In genomic region chr10:77090381-77091356, GRCh38 we compare ENCODE assay signal across 25 cellular contexts.
DNase-seq lines count a peak whose midpoint lies in the region; ATAC-seq and TF ChIP-seq lines count a peak whose summit lies in the region.
"Had no signal": no experiment of that assay in that cellular context is flagged by ENCODE, and none has a peak within 500 bp of the region (broad histone marks: within the 10 kb centered on the region; RNA-seq: fewer than 3 reads in every experiment).

No MANE protein-coding gene starts in this region.

- intact Hi-C loops in lower lobe of right lung (cut with DNase I), result no loop called here

- H3K9me3 ChIP-seq in HEK293 (ENCODE audit: control insufficient read depth, insufficient read depth, low read depth, low read length), result no peaks in the 10 kb centered on the region
- H3K9me3 ChIP-seq in lower lobe of right lung, result no peaks in the 10 kb centered on the region
- H3K9me3 ChIP-seq: breast epithelium, gastroesophageal sphincter, mucosa of descending colon, prostate gland, sigmoid colon, tibial artery had no signal

- POLR2A ChIA-PET in HEK293 (lab: Yijun Ruan, JAX), result no interaction called here

- DNase-seq in NCI-H146 (lab: John Stamatoyannopoulos, UW), result peak; percentile 50
- peak; percentile 71 for DNase-seq in NCI-H82 treated with DMSO at 0.1 percent for 48 hours (lab: John Stamatoyannopoulos, UW; ENCODE audit: unreplicated experiment)
- DNase-seq in left kidney (ENCODE audit: low read depth, low spot score), result peak; percentile 42
- DNase-seq in activated CD8-positive, alpha-beta memory T cell treated with anti-CD3 and anti-CD28 coated beads, Interleukin-2, amount 50 U/mL, for 48 hours, result no peak
- no peak for DNase-seq in lower lobe of right lung
- DNase-seq: activated CD4-positive, alpha-beta T cell treated with anti-CD3 and anti-CD28 coated beads, Interleukin-2, amount 10 ng/mL, durations not matched to agents 24 days and 14 days; activated CD8-positive, alpha-beta memory T cell treated with anti-CD3 and anti-CD28 coated beads for 24 hours; amygdala; COR-L47; mucosa of descending colon; NCI-H1105; occipital lobe; SHP77 treated with DMSO at 0.1 percent for 48 hours; sigmoid colon; stimulated activated CD4-positive, alpha-beta T cell treated with anti-CD3 and anti-CD28 coated beads, Interleukin-4, amount 100 ng/mL, for 24 hours; SW 1271; tibial artery had no signal

- no peaks in the 10 kb centered on the region for H3K27me3 ChIP-seq in lower lobe of right lung (ENCODE audit: low read depth)
- H3K27me3 ChIP-seq: breast epithelium, gastroesophageal sphincter, sigmoid colon, tibial artery had no signal

- CTCF ChIA-PET in HEK293 (lab: Yijun Ruan, JAX), result interaction anchor here (0.5 to 1.0 kb wide), 3 partner anchors 10 to 164 kb away, joined by 3 read pairs; no protein-coding TSS in a partner anchor

- TF ChIP-seq CTCF in HEK293 (tag by site-specific recombination; IDR thresholded peaks at IDR 0.05), result no peak
- TF ChIP-seq CTCF in lower lobe of right lung (IDR thresholded peaks at IDR 0.05), result no peak

- ATAC-seq in lower lobe of right lung (no peak), GM21825 (IDR thresholded peaks at IDR 0.05; ENCODE audit: unreplicated experiment) (no peak)
- ATAC-seq: gastroesophageal sphincter, K562, mucosa of descending colon had no signal

- peak overlapping the region; percentile 63; the same call in 1 of the 2 replicates for H3K27ac ChIP-seq in HEK293 (ENCODE audit: extremely low read depth, low read depth, low read length)
- H3K27ac ChIP-seq in lower lobe of right lung, result no peak overlapping the region
- H3K27ac ChIP-seq: breast epithelium, C4-2B, gastroesophageal sphincter, hepatocyte, prostate gland, sigmoid colon, tibial artery had no signal

- peaks cover 19% of the 10 kb centered on the region for H3K4me1 ChIP-seq in HEK293 (ENCODE audit: control insufficient read depth, insufficient read depth, low read length)
- H3K4me1 ChIP-seq in lower lobe of right lung, result no peaks in the 10 kb centered on the region
- H3K4me1 ChIP-seq: breast epithelium, prostate gland, tibial artery had no signal

- H3K36me3 ChIP-seq in HEK293 (ENCODE audit: control insufficient read depth in 2 of 2, insufficient read depth in 1 of 2, low read length in 2 of 2), result no peaks in the 10 kb centered on the region
- H3K36me3 ChIP-seq in lower lobe of right lung, result no peaks in the 10 kb centered on the region
- H3K36me3 ChIP-seq: breast epithelium, prostate gland had no signal

- H3K4me3 ChIP-seq in HEK293 (ENCODE audit: low read depth, low read length) (no peak overlapping the region), lower lobe of right lung (no peak overlapping the region)
- H3K4me3 ChIP-seq: breast epithelium, gastroesophageal sphincter, hepatocyte, K562, mucosa of descending colon, prostate gland, sigmoid colon, tibial artery had no signal

TF ChIP-seq in HEK293, 187 proteins besides CTCF, POLR2A, EP300 and RAD21 (continues in another document):
- TF ChIP-seq TRIM28 (IDR thresholded peaks at IDR 0.05; ENCODE audit: borderline replicate concordance, low read length), result peak; percentile 49; the same call in 1 of the 2 replicates
- no peak for TF ChIP-seq ZNF391 (tag by site-specific recombination; IDR thresholded peaks at IDR 0.05; ENCODE audit: borderline replicate concordance, low read depth)
- no peak for TF ChIP-seq ZNF621 (tag by site-specific recombination; IDR thresholded peaks at IDR 0.05)
- TF ChIP-seq BCL6B (tag by site-specific recombination; IDR thresholded peaks at IDR 0.05), result no peak
- TF ChIP-seq, protein P1, sequence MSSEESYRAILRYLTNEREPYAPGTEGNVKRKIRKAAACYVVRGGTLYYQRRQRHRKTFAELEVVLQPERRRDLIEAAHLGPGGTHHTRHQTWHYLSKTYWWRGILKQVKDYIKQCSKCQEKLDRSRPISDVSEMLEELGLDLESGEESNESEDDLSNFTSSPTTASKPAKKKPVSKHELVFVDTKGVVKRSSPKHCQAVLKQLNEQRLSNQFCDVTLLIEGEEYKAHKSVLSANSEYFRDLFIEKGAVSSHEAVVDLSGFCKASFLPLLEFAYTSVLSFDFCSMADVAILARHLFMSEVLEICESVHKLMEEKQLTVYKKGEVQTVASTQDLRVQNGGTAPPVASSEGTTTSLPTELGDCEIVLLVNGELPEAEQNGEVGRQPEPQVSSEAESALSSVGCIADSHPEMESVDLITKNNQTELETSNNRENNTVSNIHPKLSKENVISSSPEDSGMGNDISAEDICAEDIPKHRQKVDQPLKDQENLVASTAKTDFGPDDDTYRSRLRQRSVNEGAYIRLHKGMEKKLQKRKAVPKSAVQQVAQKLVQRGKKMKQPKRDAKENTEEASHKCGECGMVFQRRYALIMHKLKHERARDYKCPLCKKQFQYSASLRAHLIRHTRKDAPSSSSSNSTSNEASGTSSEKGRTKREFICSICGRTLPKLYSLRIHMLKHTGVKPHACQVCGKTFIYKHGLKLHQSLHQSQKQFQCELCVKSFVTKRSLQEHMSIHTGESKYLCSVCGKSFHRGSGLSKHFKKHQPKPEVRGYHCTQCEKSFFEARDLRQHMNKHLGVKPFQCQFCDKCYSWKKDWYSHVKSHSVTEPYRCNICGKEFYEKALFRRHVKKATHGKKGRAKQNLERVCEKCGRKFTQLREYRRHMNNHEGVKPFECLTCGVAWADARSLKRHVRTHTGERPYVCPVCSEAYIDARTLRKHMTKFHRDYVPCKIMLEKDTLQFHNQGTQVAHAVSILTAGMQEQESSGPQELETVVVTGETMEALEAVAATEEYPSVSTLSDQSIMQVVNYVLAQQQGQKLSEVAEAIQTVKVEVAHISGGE (tag by site-specific recombination; conservative IDR thresholded peaks at IDR 0.05; ENCODE audit: low read depth), result peak; percentile 25; the same call in 1 of the 2 replicates
- TF ChIP-seq ZNF350 (tag by site-specific recombination; IDR thresholded peaks at IDR 0.05), result no peak
- TF ChIP-seq, protein P2, sequence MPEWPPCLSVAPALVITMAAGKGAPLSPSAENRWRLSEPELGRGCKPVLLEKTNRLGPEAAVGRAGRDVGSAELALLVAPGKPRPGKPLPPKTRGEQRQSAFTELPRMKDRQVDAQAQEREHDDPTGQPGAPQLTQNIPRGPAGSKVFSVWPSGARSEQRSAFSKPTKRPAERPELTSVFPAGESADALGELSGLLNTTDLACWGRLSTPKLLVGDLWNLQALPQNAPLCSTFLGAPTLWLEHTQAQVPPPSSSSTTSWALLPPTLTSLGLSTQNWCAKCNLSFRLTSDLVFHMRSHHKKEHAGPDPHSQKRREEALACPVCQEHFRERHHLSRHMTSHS (tag by site-specific recombination; IDR thresholded peaks at IDR 0.05), result no peak
- no peak for TF ChIP-seq ZNF561 (tag by site-specific recombination; IDR thresholded peaks at IDR 0.05; ENCODE audit: borderline replicate concordance)
- no peak for TF ChIP-seq ZFP3 (tag by site-specific recombination; IDR thresholded peaks at IDR 0.05; ENCODE audit: low read depth)
- no peak for TF ChIP-seq ZNF785 (tag by site-specific recombination; IDR thresholded peaks at IDR 0.05)
- TF ChIP-seq ZNF175 (tag by site-specific recombination; IDR thresholded peaks at IDR 0.05), result no peak
- no peak for TF ChIP-seq KLF1 (tag by site-specific recombination; IDR thresholded peaks at IDR 0.05)
- TF ChIP-seq ZSCAN5A (tag by site-specific recombination; IDR thresholded peaks at IDR 0.05), result no peak
- 0 out of 2 replicates have a peak, but pooled peaks have one; percentile 49 for TF ChIP-seq GLI2 (tag by site-specific recombination; IDR thresholded peaks at IDR 0.05; ENCODE audit: borderline replicate concordance, low read depth)
- no peak for TF ChIP-seq EGR2 (tag by site-specific recombination; IDR thresholded peaks at IDR 0.05; ENCODE audit: low read depth)
- TF ChIP-seq TCF7L2 (IDR thresholded peaks at IDR 0.05; ENCODE audit: borderline replicate concordance, low read depth, low read length), result no peak
- TF ChIP-seq ZNF585B (tag by site-specific recombination; IDR thresholded peaks at IDR 0.05), result no peak
- peak; percentile 66; the same call in 1 of the 2 replicates for TF ChIP-seq MYNN (tag by site-specific recombination; IDR thresholded peaks at IDR 0.05; ENCODE audit: borderline replicate concordance)

Comparison
In these comparisons a context has a peak if more than half of its experiments do, and no peak if none do; other contexts are left out.
1. DNase-seq: peak in NCI-H146 (single experiment), NCI-H82 treated with DMSO at 0.1 percent for 48 hours (single experiment) and left kidney (single experiment); none in activated CD8-positive, alpha-beta memory T cell treated with anti-CD3 and anti-CD28 coated beads, Interleukin-2, amount 50 U/mL, for 48 hours (single experiment) and lower lobe of right lung (single experiment).